33 cellular contexts compared by ENCODE assay signal in the genomic region with DNA sequence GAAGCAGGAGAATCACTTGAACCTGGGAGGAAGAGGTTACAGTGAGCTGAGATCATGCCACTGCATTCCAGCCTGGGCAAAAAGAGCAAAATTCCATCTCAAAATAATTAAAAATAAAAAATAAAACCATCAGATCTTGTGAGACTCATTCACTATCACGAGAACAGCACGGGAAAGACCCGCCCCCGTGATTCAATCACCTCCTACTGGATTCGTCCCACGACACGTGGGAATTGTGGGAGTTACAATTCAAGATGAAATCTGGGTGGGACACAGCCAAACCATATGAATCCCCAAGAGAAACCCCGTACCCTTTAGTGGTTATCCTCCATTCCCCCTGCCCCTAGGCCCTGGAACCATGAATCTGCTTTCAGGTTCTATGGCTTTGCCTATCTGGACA. TPM values are rescaled to one million over a fixed set of nuclear protein-coding genes. Genes with fewer than 3 reads are reported as not detected.
DNase-seq lines count a peak whose midpoint lies in the region; ATAC-seq, FAIRE-seq and TF ChIP-seq lines count a peak whose summit lies in the region.
"Had no signal": no experiment of that assay in that cellular context is flagged by ENCODE, and none has a peak within 500 bp of the region (broad histone marks: within the 10 kb centered on the region; RNA-seq: fewer than 3 reads in every experiment).

No MANE protein-coding gene starts in this region.

- no peak overlapping the region for H3K27ac Mint-ChIP-seq in Caco-2 (ENCODE audit: unreplicated experiment)
- H3K27ac Mint-ChIP-seq: B cell; CD14-positive monocyte; CD4-positive, alpha-beta memory T cell; CD4-positive, alpha-beta T cell; CD8-positive, alpha-beta memory T cell; CD8-positive, alpha-beta T cell had no signal

- in situ Hi-C loops in K562 (cut with MboI): no loop called here

- peaks cover 80% of the 10 kb centered on the region for H3K4me1 ChIP-seq in BLaER1
- peaks cover 4% of the 10 kb centered on the region; the same call in 1 of the 2 replicates for H3K4me1 ChIP-seq in HEK293 (ENCODE audit: control insufficient read depth, insufficient read depth, low read length)
- peaks cover 7 to 23% of the 10 kb centered on the region in 2 experiments; a peak in 4 of 5 replicates for H3K4me1 ChIP-seq in K562 (replicated peaks in 1 of 2; ENCODE audit: control insufficient read depth in 2 of 2, insufficient read depth in 2 of 2, low read length in 2 of 2)
- no peaks in the 10 kb centered on the region for H3K4me1 ChIP-seq in Caco-2

- H3K4me1 Mint-ChIP-seq in Caco-2 (ENCODE audit: low read depth, unreplicated experiment): no peaks in the 10 kb centered on the region
- H3K4me1 Mint-ChIP-seq: B cell; CD14-positive monocyte; CD4-positive, alpha-beta memory T cell; CD4-positive, CD25-positive, alpha-beta regulatory T cell; CD8-positive, alpha-beta memory T cell had no signal

- 0 out of 2 replicates have a peak overlapping the region, but pooled peaks have one; percentile 5 for H3K4me2 ChIP-seq in BLaER1
- H3K4me2 ChIP-seq in K562 (ENCODE audit: insufficient read depth, low read length): no peak overlapping the region
- H3K4me2 ChIP-seq: A549 had no signal

- TF ChIP-seq RAD21 in K562 (CRISPR knock-in tag; conservative IDR thresholded peaks at IDR 0.05 in 1 of 2, IDR thresholded peaks at IDR 0.05 in 1 of 2): no peak

- no peak for TF ChIP-seq EP300 in K562 (IDR thresholded peaks at IDR 0.05; ENCODE audit: low read length)

- no peaks in the 10 kb centered on the region for H3K36me3 Mint-ChIP-seq in Caco-2 (ENCODE audit: insufficient read depth, unreplicated experiment)
- H3K36me3 Mint-ChIP-seq: CD14-positive monocyte; CD4-positive, alpha-beta memory T cell; CD4-positive, CD25-positive, alpha-beta regulatory T cell; CD8-positive, alpha-beta memory T cell; CD8-positive, alpha-beta T cell had no signal

- H3K9ac ChIP-seq in BLaER1: no peak overlapping the region
- H3K9ac ChIP-seq in K562 (ENCODE audit: insufficient read depth in 1 of 2, low read depth in 2 of 2, low read length in 2 of 2): no peak overlapping the region
- H3K9ac ChIP-seq: BLaER1 treated with 17β-estradiol and CSF1 and Interleukin-3, amounts not matched to agents 10 nM and 100 nM had no signal

- TF ChIP-seq POLR2A in K562 (conservative IDR thresholded peaks at IDR 0.05): no peak

- intact Hi-C loops in K562 (cut with micrococcal nuclease): no loop called here
- intact Hi-C loops in Caco-2 (cut with micrococcal nuclease; ENCODE audit: unreplicated experiment): no loop called here

- WGBS in K562 (ENCODE audit: insufficient coverage, low coverage, missing lambda C conversion rate): 25% methylated on average over 8 of the region's 8 CpGs

- CTCF ChIA-PET in HEK293 (lab: Yijun Ruan, JAX): interaction anchor here (1.2 kb wide), 1 partner anchor 204 kb away, joined by 4 read pairs; no protein-coding TSS in a partner anchor
- CTCF ChIA-PET in K562 (lab: Yijun Ruan, JAX; ENCODE audit: low intra/inter-chr PET ratio): no interaction called here
- CTCF ChIA-PET in Caco-2 (lab: Charles Lee): no interaction called here

- no peaks in the 10 kb centered on the region for H3K27me3 Mint-ChIP-seq in Caco-2 (ENCODE audit: insufficient read depth, unreplicated experiment)

- no peak for DNase-seq in K562 (ENCODE audit: extremely low read depth in 1 of 4, low spot score in 3 of 4)
- DNase-seq in Caco-2: no peak
- no peak for DNase-seq in NCI-H1105 (lab: John Stamatoyannopoulos, UW)
- DNase-seq in NCI-H446 treated with DMSO at 0.1 percent for 48 hours (lab: John Stamatoyannopoulos, UW): no peak
- DNase-seq: 8988T; ACHN; AML-193; BE2C; C1 segment of cervical spinal cord; Calu3; CD4-positive, alpha-beta memory T cell; CD4-positive, alpha-beta T cell; CD4-positive, CD25-positive, alpha-beta regulatory T cell; CD8-positive, alpha-beta memory T cell; CD8-positive, alpha-beta T cell; COR-L47; DMS 273 treated with DMSO at 0.1 percent for 48 hours; DMS153; DMS53; DMS79; DMS79 treated with DMSO at 0.1 percent for 48 hours; DND-41; EL had no signal

- no TSS peak for BruUV-seq in K562 (replicated peaks; lab: Mats Ljungman, UMichigan)
- no TSS peak for BruUV-seq in Caco-2 (replicated peaks; lab: Mats Ljungman, UMichigan)

- H3K27ac ChIP-seq in BLaER1: no peak overlapping the region
- no peak overlapping the region for H3K27ac ChIP-seq in HEK293 (ENCODE audit: extremely low read depth, low read depth, low read length)
- H3K27ac ChIP-seq in K562 (ENCODE audit: extremely low read depth, low read depth, low read length): no peak overlapping the region
- H3K27ac ChIP-seq: 22Rv1, A549, C4-2B had no signal

- H3K9me3 ChIP-seq in BLaER1 (peaks cover 7% of the 10 kb centered on the region; the same call in 1 of the 2 replicates), HEK293 (ENCODE audit: control insufficient read depth, insufficient read depth, low read depth, low read length) (no peaks in the 10 kb centered on the region), K562 (replicated peaks; ENCODE audit: control insufficient read depth, insufficient read depth, low read depth, low read length) (no peaks in the 10 kb centered on the region), Caco-2 (no peaks in the 10 kb centered on the region)
- H3K9me3 ChIP-seq: BE2C had no signal

- POLR2A ChIA-PET in HEK293 (lab: Yijun Ruan, JAX): no interaction called here
- POLR2A ChIA-PET in K562 (lab: Yijun Ruan, JAX): no interaction called here
- POLR2A ChIA-PET in Caco-2 (lab: Charles Lee): no interaction called here

- H4K20me1 ChIP-seq in BLaER1 (no peaks in the 10 kb centered on the region), K562 (replicated peaks; ENCODE audit: control insufficient read depth, insufficient read depth, low read length) (no peaks in the 10 kb centered on the region)
- H4K20me1 ChIP-seq: BLaER1 treated with 17β-estradiol and CSF1 and Interleukin-3, amounts not matched to agents 10 nM and 100 nM had no signal

- no peak for TF ChIP-seq CTCF in HEK293 (tag by site-specific recombination; IDR thresholded peaks at IDR 0.05)
- no peak for TF ChIP-seq CTCF in K562 (IDR thresholded peaks at IDR 0.05 in 2 of 3, conservative IDR thresholded peaks at IDR 0.05 in 1 of 3; ENCODE audit: insufficient read depth in 2 of 3, low read depth in 1 of 3, low read length in 3 of 3)
- TF ChIP-seq CTCF in Caco-2 (IDR thresholded peaks at IDR 0.05; ENCODE audit: insufficient read depth in 1 of 2, low read depth in 1 of 2, low read length in 1 of 2, severe bottlenecking in 1 of 2, unreplicated experiment in 1 of 2): no peak

- H3K36me3 ChIP-seq in BLaER1: 0 out of 2 replicates have a peak, but pooled peaks cover 13% of the 10 kb centered on the region
- no peaks in the 10 kb centered on the region for H3K36me3 ChIP-seq in HEK293 (ENCODE audit: control insufficient read depth in 2 of 2, insufficient read depth in 1 of 2, low read length in 2 of 2)
- no peaks in the 10 kb centered on the region for H3K36me3 ChIP-seq in K562 (ENCODE audit: control insufficient read depth, insufficient read depth, low read length)
- H3K36me3 ChIP-seq in Caco-2 (ENCODE audit: control insufficient read depth, insufficient read depth, low read length): no peaks in the 10 kb centered on the region
- H3K36me3 ChIP-seq: BE2C had no signal

- H3K9me1 ChIP-seq in K562 (ENCODE audit: control insufficient read depth, insufficient read depth, low read length): peaks cover 3% of the 10 kb centered on the region

- ATAC-seq in K562: no peak
- ATAC-seq: A549; CD8-positive, alpha-beta T cell had no signal

- no peak overlapping the region for H2AFZ ChIP-seq in K562 (ENCODE audit: low read depth, low read length)

- FAIRE-seq in K562 (lab: Jason Lieb, UNC): no peak
- FAIRE-seq: A204.1, A549, D721Med had no signal

- no peaks in the 10 kb centered on the region for H3K79me2 ChIP-seq in K562 (ENCODE audit: control insufficient read depth, insufficient read depth, low read length)

- no peak overlapping the region for H3K4me3 ChIP-seq in BLaER1
- no peak overlapping the region for H3K4me3 ChIP-seq in HEK293 (ENCODE audit: low read depth, low read length)
- no peak overlapping the region for H3K4me3 ChIP-seq in K562
- no peak overlapping the region for H3K4me3 ChIP-seq in Caco-2 (ENCODE audit: low read depth, low read length)
- H3K4me3 ChIP-seq: A549 had no signal

- no peaks in the 10 kb centered on the region for H3K27me3 ChIP-seq in BLaER1
- H3K27me3 ChIP-seq in K562 (ENCODE audit: control insufficient read depth in 2 of 2, insufficient read depth in 2 of 2, low read length in 2 of 2): peaks cover 0 to 15% of the 10 kb centered on the region in 2 experiments; a peak in 2 of 5 replicates
- H3K27me3 ChIP-seq in Caco-2 (replicated peaks; ENCODE audit: control insufficient read depth, insufficient read depth, low read length): no peaks in the 10 kb centered on the region
- H3K27me3 ChIP-seq: BE2C; BLaER1 treated with 17β-estradiol and CSF1 and Interleukin-3, amounts not matched to agents 10 nM and 100 nM had no signal

- no peaks in the 10 kb centered on the region for H3K9me3 Mint-ChIP-seq in Caco-2 (ENCODE audit: unreplicated experiment)
- H3K9me3 Mint-ChIP-seq: CD4-positive, alpha-beta memory T cell; CD4-positive, alpha-beta T cell; CD4-positive, CD25-positive, alpha-beta regulatory T cell; CD8-positive, alpha-beta memory T cell; CD8-positive, alpha-beta T cell had no signal

- H3K4me3 Mint-ChIP-seq in Caco-2 (ENCODE audit: unreplicated experiment): no peak overlapping the region
- H3K4me3 Mint-ChIP-seq: B cell; CD14-positive monocyte; CD4-positive, alpha-beta memory T cell; CD4-positive, alpha-beta T cell; CD4-positive, CD25-positive, alpha-beta regulatory T cell; CD8-positive, alpha-beta memory T cell; CD8-positive, alpha-beta T cell had no signal

TF ChIP-seq in K562, 482 proteins besides CTCF, POLR2A, EP300 and RAD21 (continues in another document):
- TF ChIP-seq EGR1 (conservative IDR thresholded peaks at IDR 0.05): peak; percentile 40; the same call in 1 of the 2 replicates

RNA-seq across cellular contexts. Expression of gene MGAT5B, which starts 15.4 kb away (rescaled TPM):
- 1.5 and 5.7 TPM in 2 replicates for total RNA-seq in K562 (2011; cell fraction: chromatin; rRNA removed; ENCODE audit: low replicate concordance)
- 2.2 and 2.5 TPM in 2 replicates for total RNA-seq in K562 (2011; cell fraction: nucleolus; rRNA removed)
- 0.76 and 1.6 TPM in 2 replicates for total RNA-seq in K562 (2011; cell fraction: nucleoplasm; rRNA removed)
- 0.18 and 0.29 TPM in 2 replicates for total RNA-seq in K562 (2014; rRNA removed)
- 0.19 TPM in 1 of 2 replicates, not detected in the other for total RNA-seq in K562 (2014; rRNA removed; fragmentation: Illumina TruSeq; extraction: Trizol)
- total RNA-seq in K562 (2015; rRNA removed; fragmentation: Illumina TruSeq; extraction: Trizol): not detected in 2 replicates
- 0.16 and 0.22 TPM in 2 replicates for total RNA-seq in K562 (2021)
- 0.43 and 0.79 TPM in 2 replicates for polyA plus RNA-seq in K562 (2011; rRNA removed)
- 0.59 and 1.2 TPM in 2 replicates for polyA plus RNA-seq in K562 (2011; cell fraction: cytosol; rRNA removed)
- polyA plus RNA-seq in K562 (2011; cell fraction: nucleus; rRNA removed): 2.3 and 3.9 TPM in 2 replicates
- 0.19 and 0.22 TPM in 2 replicates for polyA plus RNA-seq in K562 (2012)
- 0.09 and 0.17 TPM in 2 replicates for polyA plus RNA-seq in K562 (2014; fragmentation: Illumina TruSeq; extraction: Trizol)
- not detected for polyA plus RNA-seq in K562 (2014; fragmentation: Nextera tagmentation; extraction: Ambion mirVana)
- polyA plus RNA-seq in K562 (2014; rRNA removed): 0.16 TPM in 1 of 2 replicates, not detected in the other
- 0.09 and 0.11 TPM in 2 replicates for polyA minus RNA-seq in K562 (2011; rRNA and poly(A)+ RNA removed)
- 1.5 TPM in 1 of 2 replicates, not detected in the other for polyA minus RNA-seq in K562 (2011; cell fraction: cytosol; rRNA and poly(A)+ RNA removed)
- polyA minus RNA-seq in K562 (2011; cell fraction: nucleus; rRNA and poly(A)+ RNA removed): 1.5 and 1.9 TPM in 2 replicates
- total RNA-seq in Caco-2 (2022): 8.9 and 9.1 TPM in 2 replicates
- total RNA-seq: CD4-positive, CD25-positive, alpha-beta regulatory T cell had no signal
- polyA plus RNA-seq: CD14-positive monocyte; CD4-positive, CD25-positive, alpha-beta regulatory T cell had no signal
